In genomic region chr20:63926298-63926697, GRCh38 we compare ENCODE assay signal across 1 cellular context.
TF ChIP-seq lines count a peak whose summit lies in the region.

No MANE protein-coding gene starts in this region.

TF ChIP-seq in WTC11, 78 proteins besides CTCF, POLR2A, EP300 and RAD21 (continued from another document):
- TF ChIP-seq STAT6 (CRISPR knock-in tag; conservative IDR thresholded peaks at IDR 0.05; ENCODE audit: low read depth) (no peak), ATF2 (CRISPR knock-in tag; IDR thresholded peaks at IDR 0.05; ENCODE audit: borderline replicate concordance, low read depth) (no peak), ZNF396 (CRISPR knock-in tag; IDR thresholded peaks at IDR 0.05; ENCODE audit: borderline replicate concordance) (no peak), CREB1 (CRISPR knock-in tag; IDR thresholded peaks at IDR 0.05) (no peak), JUN (CRISPR knock-in tag; IDR thresholded peaks at IDR 0.05) (no peak), ATF3 (CRISPR knock-in tag; conservative IDR thresholded peaks at IDR 0.05) (no peak), NR1H2 (CRISPR knock-in tag; IDR thresholded peaks at IDR 0.05) (no peak), CREM (CRISPR knock-in tag; IDR thresholded peaks at IDR 0.05) (no peak)
